ENCODE assay signal across 23 cellular contexts in genomic region chr12:109085590-109085989, GRCh38.
"Had no signal": no experiment of that assay in that cellular context is flagged by ENCODE, and none has a peak within 500 bp of the region (broad histone marks: within the 10 kb centered on the region; RNA-seq: fewer than 3 reads in every experiment).

No MANE protein-coding gene starts in this region.

- H3K4me3 ChIP-seq: esophagus muscularis mucosa, gastrocnemius medialis, heart right ventricle, left ventricle myocardium inferior, lung, psoas muscle, skin epidermis, stomach, thoracic aorta, transverse colon had no signal

- H3K27me3 Mint-ChIP-seq: effector memory CD8-positive, alpha-beta T cell; stimulated activated naive B cell treated with anti-CD40 and anti-IgM and Interleukin-4, amounts not matched to agents 10 μg/mL and 1 μg/mL and 100 μg/mL, for 72 hours had no signal

- DNase-seq: effector memory CD8-positive, alpha-beta T cell; gastrocnemius medialis; heart right ventricle; hypothalamus; left ventricle myocardium inferior; mesenchymal stem cell; midbrain; psoas muscle; retina; stimulated activated CD4-positive, alpha-beta T cell treated with anti-CD3 and anti-CD28 coated beads, Interleukin-2, amount 100 ng/mL, for 24 hours; stimulated activated CD4-positive, alpha-beta T cell treated with anti-CD3 and anti-CD28 coated beads, Interleukin-4, amount 100 ng/mL, for 4 hours; stimulated activated naive B cell treated with anti-CD40 and anti-IgM and Interleukin-4, amounts not matched to agents 10 μg/mL and 1 μg/mL and 100 μg/mL, for 72 hours; stomach; substantia nigra; transverse colon had no signal

- H3K27ac ChIP-seq: epithelial cell of prostate, esophagus muscularis mucosa, gastrocnemius medialis, heart right ventricle, left ventricle myocardium inferior, psoas muscle, skin epidermis, stomach, thoracic aorta, transverse colon had no signal

- H3K4me1 Mint-ChIP-seq: nephron had no signal

- ATAC-seq: effector memory CD8-positive, alpha-beta T cell; gastrocnemius medialis; heart right ventricle; psoas muscle; sciatic nerve; stimulated activated naive B cell treated with anti-CD40 and anti-IgM and Interleukin-4, amounts not matched to agents 10 μg/mL and 1 μg/mL and 100 μg/mL, for 72 hours had no signal

- FAIRE-seq: islet of Langerhans had no signal

- H3K27me3 ChIP-seq: esophagus muscularis mucosa, gastrocnemius medialis, heart right ventricle, stomach, transverse colon had no signal

- H3K9me3 ChIP-seq: esophagus muscularis mucosa, gastrocnemius medialis, heart right ventricle, left ventricle myocardium inferior, psoas muscle, stomach, thoracic aorta, transverse colon had no signal

- H3K27ac Mint-ChIP-seq: nephron; stimulated activated naive B cell treated with anti-CD40 and anti-IgM and Interleukin-4, amounts not matched to agents 10 μg/mL and 1 μg/mL and 100 μg/mL, for 72 hours had no signal

- H3K4me1 ChIP-seq: psoas muscle had no signal

- H3K4me3 Mint-ChIP-seq: effector memory CD8-positive, alpha-beta T cell; nephron; stimulated activated naive B cell treated with anti-CD40 and anti-IgM and Interleukin-4, amounts not matched to agents 10 μg/mL and 1 μg/mL and 100 μg/mL, for 72 hours had no signal

- H3K9me3 Mint-ChIP-seq: effector memory CD8-positive, alpha-beta T cell; nephron; stimulated activated naive B cell treated with anti-CD40 and anti-IgM and Interleukin-4, amounts not matched to agents 10 μg/mL and 1 μg/mL and 100 μg/mL, for 72 hours had no signal
